In the genomic region with DNA sequence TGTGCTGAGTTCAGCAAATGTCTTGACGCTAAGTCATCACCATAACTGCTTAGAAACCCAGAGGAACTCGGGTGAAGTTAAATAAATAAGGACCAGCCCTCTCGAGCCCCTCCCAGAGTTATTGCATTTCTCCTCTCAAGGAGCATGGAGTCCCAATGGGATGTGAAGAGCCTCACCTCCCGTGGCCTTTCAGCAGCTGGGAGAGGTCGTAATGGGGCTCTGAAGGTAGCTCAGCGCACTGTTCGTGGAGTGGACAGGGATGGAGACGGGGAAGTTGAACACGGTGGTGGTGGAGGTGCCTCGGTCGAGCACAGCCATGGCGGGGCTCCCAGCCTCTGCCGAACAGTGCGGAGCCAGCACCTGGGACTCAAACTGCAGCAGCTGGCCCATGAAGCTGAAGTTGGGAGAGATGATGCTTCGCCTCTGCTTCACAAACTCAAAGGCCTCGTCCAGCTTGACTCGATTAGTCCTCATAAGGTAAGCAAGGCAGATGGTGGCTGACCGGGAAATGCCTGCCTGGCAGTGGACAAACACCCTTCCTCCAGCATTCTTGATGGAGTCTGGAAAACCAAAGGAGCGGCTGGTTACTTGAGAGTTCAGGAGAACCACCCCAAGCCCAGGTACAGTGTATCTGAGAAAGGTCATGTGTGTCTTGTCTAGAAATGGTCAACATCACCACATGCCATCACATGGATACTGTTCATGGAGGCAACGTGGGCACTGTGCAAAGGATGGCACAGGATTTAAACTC, we compare ENCODE assay signal across 8 cellular contexts. TPM values are rescaled to one million over a fixed set of nuclear protein-coding genes. Genes with fewer than 3 reads are reported as not detected.
DNase-seq lines count a peak whose midpoint lies in the region; ATAC-seq and TF ChIP-seq lines count a peak whose summit lies in the region.

No MANE protein-coding gene starts in this region.

- H3K4me1 ChIP-seq in prostate gland (replicated peaks): peaks cover 6% of the 10 kb centered on the region

- POLR2A ChIA-PET in activated CD4-positive, alpha-beta memory T cell treated with anti-CD3 and anti-CD28 coated beads for 36 hours (lab: Charles Lee): interaction anchor here (0.8 to 2.4 kb wide), 2 partner anchors 39 to 66 kb away, joined by 3 to 11 read pairs; a partner anchor contains a TSS
- POLR2A ChIA-PET in HEK293T (lab: Yijun Ruan, JAX): interaction anchor here (0.7 to 4.0 kb wide), 5 partner anchors 10 to 165 kb away, joined by 3 to 37 read pairs (median 4); no protein-coding TSS in a partner anchor

- TF ChIP-seq POLR2A in prostate gland (IDR thresholded peaks at IDR 0.05): no peak

- intact Hi-C loops in activated CD4-positive, alpha-beta memory T cell treated with anti-CD3 and anti-CD28 coated beads for 36 hours (cut with micrococcal nuclease): no loop called here
- intact Hi-C loops in prostate gland (cut with DNase I): loop anchor here (5.0 kb wide), 1 partner anchor 36 kb away; no protein-coding TSS in a partner anchor

- DNase-seq in EL: peak; percentile 84
- DNase-seq in activated CD4-positive, alpha-beta memory T cell treated with anti-CD3 and anti-CD28 coated beads for 36 hours: no peak
- peak; percentile 71 for DNase-seq in fibroblast of villous mesenchyme (ENCODE audit: low read depth)
- no peak for DNase-seq in prostate gland (ENCODE audit: low spot score)
- no peak for DNase-seq in mesenteric fat pad (ENCODE audit: low spot score)
- DNase-seq in HEK293T (ENCODE audit: extremely low spot score): no peak
- DNase-seq in NCI-H2081 treated with DMSO at 0.1 percent for 48 hours (lab: John Stamatoyannopoulos, UW): no peak

- WGBS in prostate gland: 64% methylated on average over 20 of the region's 20 CpGs

- no peak for ATAC-seq in HG03521 (IDR thresholded peaks at IDR 0.05; ENCODE audit: unreplicated experiment)

- peaks cover 10% of the 10 kb centered on the region for H3K36me3 Mint-ChIP-seq in activated CD4-positive, alpha-beta memory T cell treated with anti-CD3 and anti-CD28 coated beads for 36 hours

- H3K36me3 ChIP-seq in prostate gland: peaks cover 12 to 22% of the 10 kb centered on the region in 2 donors

- no peaks in the 10 kb centered on the region for H3K9me3 ChIP-seq in prostate gland

- no peaks in the 10 kb centered on the region for H3K9me3 Mint-ChIP-seq in activated CD4-positive, alpha-beta memory T cell treated with anti-CD3 and anti-CD28 coated beads for 36 hours

- peak overlapping the region; percentile 98 to 100 for H3K27ac ChIP-seq in prostate gland

- CTCF ChIA-PET in activated CD4-positive, alpha-beta memory T cell treated with anti-CD3 and anti-CD28 coated beads for 36 hours (lab: Charles Lee): interaction anchor here (1.1 to 5.0 kb wide), 3 partner anchors 52 to 55 kb away, joined by 4 to 47 read pairs (median 8); no protein-coding TSS in a partner anchor
- CTCF ChIA-PET in HEK293T (lab: Yijun Ruan, JAX): interaction anchor here (0.7 to 6.3 kb wide), 4 partner anchors 44 to 132 kb away, joined by 3 to 50 read pairs (median 4); no protein-coding TSS in a partner anchor

- H3K27me3 Mint-ChIP-seq in activated CD4-positive, alpha-beta memory T cell treated with anti-CD3 and anti-CD28 coated beads for 36 hours: no peaks in the 10 kb centered on the region

- peak overlapping the region; percentile 89 for H3K4me3 Mint-ChIP-seq in activated CD4-positive, alpha-beta memory T cell treated with anti-CD3 and anti-CD28 coated beads for 36 hours

- TF ChIP-seq CTCF in fibroblast of villous mesenchyme (IDR thresholded peaks at IDR 0.05; ENCODE audit: insufficient read depth, low read depth, low read length): no peak
- TF ChIP-seq CTCF in prostate gland (IDR thresholded peaks at IDR 0.05): no peak

- H3K4me3 ChIP-seq in fibroblast of villous mesenchyme (ENCODE audit: low read depth, low read length) (peak overlapping the region; percentile 98), prostate gland (peak overlapping the region; percentile 76 to 92)

- H3K27ac Mint-ChIP-seq in activated CD4-positive, alpha-beta memory T cell treated with anti-CD3 and anti-CD28 coated beads for 36 hours: peak overlapping the region; percentile 86

- no peaks in the 10 kb centered on the region for H3K27me3 ChIP-seq in prostate gland (replicated peaks; ENCODE audit: insufficient read depth)

- peaks cover 63% of the 10 kb centered on the region for H3K4me1 Mint-ChIP-seq in activated CD4-positive, alpha-beta memory T cell treated with anti-CD3 and anti-CD28 coated beads for 36 hours (ENCODE audit: low read depth)

TF ChIP-seq in HEK293T, 16 proteins besides CTCF, POLR2A, EP300 and RAD21:
- TF ChIP-seq CTBP1 (IDR thresholded peaks at IDR 0.05; ENCODE audit: borderline replicate concordance) (no peak), FOXA1 (IDR thresholded peaks at IDR 0.05) (no peak), SUZ12 (IDR thresholded peaks at IDR 0.05) (no peak), FOXM1 (IDR thresholded peaks at IDR 0.05; ENCODE audit: borderline replicate concordance) (no peak), LEF1 (IDR thresholded peaks at IDR 0.05; ENCODE audit: borderline replicate concordance) (no peak), ZNF384 (IDR thresholded peaks at IDR 0.05) (no peak), TARDBP (IDR thresholded peaks at IDR 0.05) (no peak), FOXK2 (IDR thresholded peaks at IDR 0.05) (no peak), ELF4 (IDR thresholded peaks at IDR 0.05) (no peak), NFRKB (IDR thresholded peaks at IDR 0.05) (no peak), L3MBTL2 (conservative IDR thresholded peaks at IDR 0.05) (no peak), HDGF (IDR thresholded peaks at IDR 0.05; ENCODE audit: borderline replicate concordance) (no peak), BHLHE40 (IDR thresholded peaks at IDR 0.05; ENCODE audit: borderline replicate concordance) (no peak), ARNT (IDR thresholded peaks at IDR 0.05) (no peak), SP1 (IDR thresholded peaks at IDR 0.05) (no peak)
- TF ChIP-seq, protein P1, sequence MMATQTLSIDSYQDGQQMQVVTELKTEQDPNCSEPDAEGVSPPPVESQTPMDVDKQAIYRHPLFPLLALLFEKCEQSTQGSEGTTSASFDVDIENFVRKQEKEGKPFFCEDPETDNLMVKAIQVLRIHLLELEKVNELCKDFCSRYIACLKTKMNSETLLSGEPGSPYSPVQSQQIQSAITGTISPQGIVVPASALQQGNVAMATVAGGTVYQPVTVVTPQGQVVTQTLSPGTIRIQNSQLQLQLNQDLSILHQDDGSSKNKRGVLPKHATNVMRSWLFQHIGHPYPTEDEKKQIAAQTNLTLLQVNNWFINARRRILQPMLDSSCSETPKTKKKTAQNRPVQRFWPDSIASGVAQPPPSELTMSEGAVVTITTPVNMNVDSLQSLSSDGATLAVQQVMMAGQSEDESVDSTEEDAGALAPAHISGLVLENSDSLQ (IDR thresholded peaks at IDR 0.05): no peak

RNA-seq across cellular contexts. Expression of a gene that starts 2.2 kb away (rescaled TPM):
- total RNA-seq in activated CD4-positive, alpha-beta memory T cell treated with anti-CD3 and anti-CD28 coated beads for 36 hours: 10 to 100 TPM; 10.6 to 10.7 TPM
- 98.2 and 246 TPM in 2 replicates for total RNA-seq in fibroblast of villous mesenchyme
- 100 to 1,000 TPM; 559 to 659 TPM for total RNA-seq in prostate gland
- total RNA-seq in mesenteric fat pad: 1,666 TPM

Comparison
In these comparisons a context has a peak if more than half of its experiments do, and no peak if none do; other contexts are left out.
1. DNase-seq: peak in EL (single experiment) and fibroblast of villous mesenchyme (single experiment); none in activated CD4-positive, alpha-beta memory T cell treated with anti-CD3 and anti-CD28 coated beads for 36 hours (single experiment), prostate gland (single experiment), mesenteric fat pad (single experiment), HEK293T (single experiment) and NCI-H2081 treated with DMSO at 0.1 percent for 48 hours (single experiment).